In genomic region chr17:19331553-19332245, GRCh38 we compare ENCODE assay signal across 1 cellular context.
TF ChIP-seq lines count a peak whose summit lies in the region.

No MANE protein-coding gene starts in this region.

TF ChIP-seq in K562, 482 proteins besides CTCF, POLR2A, EP300 and RAD21 (continues in another document):
- TF ChIP-seq PRPF4 (IDR thresholded peaks at IDR 0.05; ENCODE audit: insufficient read depth, low read depth, low read length, poor library complexity, severe bottlenecking) (no peak), PHB2 (IDR thresholded peaks at IDR 0.05; ENCODE audit: low read depth) (no peak), GTF2E2 (tag; IDR thresholded peaks at IDR 0.05) (no peak), TCF7 (IDR thresholded peaks at IDR 0.05; ENCODE audit: borderline replicate concordance) (no peak), HBP1 (CRISPR knock-in tag; IDR thresholded peaks at IDR 0.05) (no peak), NFATC3 (IDR thresholded peaks at IDR 0.05) (no peak), ILK (tag; IDR thresholded peaks at IDR 0.05; ENCODE audit: borderline replicate concordance, low read depth) (no peak), MEIS2 (IDR thresholded peaks at IDR 0.05; ENCODE audit: partially characterized antibody) (peak; percentile 34), SP2 (IDR thresholded peaks at IDR 0.05; ENCODE audit: extremely low read depth, low read depth, low read length, poor library complexity, severe bottlenecking) (no peak), SREBF1 (IDR thresholded peaks at IDR 0.05; ENCODE audit: borderline replicate concordance, low read depth, low read length) (no peak), PKNOX1 (IDR thresholded peaks at IDR 0.05) (peak; percentile 34; the same call in 1 of the 2 replicates), THRAP3 (IDR thresholded peaks at IDR 0.05; ENCODE audit: borderline replicate concordance) (no peak), NFXL1 (CRISPR knock-in tag; IDR thresholded peaks at IDR 0.05) (no peak), RFX1 (IDR thresholded peaks at IDR 0.05) (no peak), ZNF395 (CRISPR knock-in tag; IDR thresholded peaks at IDR 0.05) (no peak), E2F1 (CRISPR knock-in tag; IDR thresholded peaks at IDR 0.05) (no peak), MIER1 (IDR thresholded peaks at IDR 0.05; ENCODE audit: low read depth) (no peak), ETV5 (CRISPR knock-in tag; IDR thresholded peaks at IDR 0.05; ENCODE audit: low read depth) (no peak), SRSF9 (IDR thresholded peaks at IDR 0.05; ENCODE audit: borderline replicate concordance, low read depth, low read length) (no peak), COPS2 (conservative IDR thresholded peaks at IDR 0.05) (no peak), SMARCB1 (IDR thresholded peaks at IDR 0.05; ENCODE audit: insufficient read length, low read depth) (no peak), PBX2 (CRISPR knock-in tag; IDR thresholded peaks at IDR 0.05; ENCODE audit: low read depth) (no peak), PBX2 (tag; conservative IDR thresholded peaks at IDR 0.05; ENCODE audit: low read depth) (0 out of 2 replicates have a peak, but pooled peaks have one; percentile 27), HNRNPL (IDR thresholded peaks at IDR 0.05; ENCODE audit: low read depth, low read length) (no peak), SNAPC5 (CRISPR knock-in tag; IDR thresholded peaks at IDR 0.05) (no peak), ELF1 (tag; IDR thresholded peaks at IDR 0.05) (no peak), XRCC4 (IDR thresholded peaks at IDR 0.05; ENCODE audit: extremely low read depth, insufficient read depth, insufficient read length) (no peak), YY1 (IDR thresholded peaks at IDR 0.05; ENCODE audit: borderline replicate concordance in 1 of 3, control insufficient read depth in 1 of 3, extremely low read depth in 1 of 3, insufficient read depth in 3 of 3, insufficient read length in 1 of 3, insufficient replicate concordance in 2 of 3, low read depth in 1 of 3, low read length in 2 of 3) (peak in 1 of 3 experiments; percentile 25), SMAD3 (CRISPR knock-in tag; conservative IDR thresholded peaks at IDR 0.05) (no peak)
- TF ChIP-seq, protein P1, sequence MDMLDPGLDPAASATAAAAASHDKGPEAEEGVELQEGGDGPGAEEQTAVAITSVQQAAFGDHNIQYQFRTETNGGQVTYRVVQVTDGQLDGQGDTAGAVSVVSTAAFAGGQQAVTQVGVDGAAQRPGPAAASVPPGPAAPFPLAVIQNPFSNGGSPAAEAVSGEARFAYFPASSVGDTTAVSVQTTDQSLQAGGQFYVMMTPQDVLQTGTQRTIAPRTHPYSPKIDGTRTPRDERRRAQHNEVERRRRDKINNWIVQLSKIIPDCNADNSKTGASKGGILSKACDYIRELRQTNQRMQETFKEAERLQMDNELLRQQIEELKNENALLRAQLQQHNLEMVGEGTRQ (CRISPR knock-in tag; IDR thresholded peaks at IDR 0.05) = peak; percentile 82
- TF ChIP-seq, protein P2, sequence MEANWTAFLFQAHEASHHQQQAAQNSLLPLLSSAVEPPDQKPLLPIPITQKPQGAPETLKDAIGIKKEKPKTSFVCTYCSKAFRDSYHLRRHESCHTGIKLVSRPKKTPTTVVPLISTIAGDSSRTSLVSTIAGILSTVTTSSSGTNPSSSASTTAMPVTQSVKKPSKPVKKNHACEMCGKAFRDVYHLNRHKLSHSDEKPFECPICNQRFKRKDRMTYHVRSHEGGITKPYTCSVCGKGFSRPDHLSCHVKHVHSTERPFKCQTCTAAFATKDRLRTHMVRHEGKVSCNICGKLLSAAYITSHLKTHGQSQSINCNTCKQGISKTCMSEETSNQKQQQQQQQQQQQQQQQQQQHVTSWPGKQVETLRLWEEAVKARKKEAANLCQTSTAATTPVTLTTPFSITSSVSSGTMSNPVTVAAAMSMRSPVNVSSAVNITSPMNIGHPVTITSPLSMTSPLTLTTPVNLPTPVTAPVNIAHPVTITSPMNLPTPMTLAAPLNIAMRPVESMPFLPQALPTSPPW (CRISPR knock-in tag; IDR thresholded peaks at IDR 0.05) = no peak
- TF ChIP-seq, protein P3, sequence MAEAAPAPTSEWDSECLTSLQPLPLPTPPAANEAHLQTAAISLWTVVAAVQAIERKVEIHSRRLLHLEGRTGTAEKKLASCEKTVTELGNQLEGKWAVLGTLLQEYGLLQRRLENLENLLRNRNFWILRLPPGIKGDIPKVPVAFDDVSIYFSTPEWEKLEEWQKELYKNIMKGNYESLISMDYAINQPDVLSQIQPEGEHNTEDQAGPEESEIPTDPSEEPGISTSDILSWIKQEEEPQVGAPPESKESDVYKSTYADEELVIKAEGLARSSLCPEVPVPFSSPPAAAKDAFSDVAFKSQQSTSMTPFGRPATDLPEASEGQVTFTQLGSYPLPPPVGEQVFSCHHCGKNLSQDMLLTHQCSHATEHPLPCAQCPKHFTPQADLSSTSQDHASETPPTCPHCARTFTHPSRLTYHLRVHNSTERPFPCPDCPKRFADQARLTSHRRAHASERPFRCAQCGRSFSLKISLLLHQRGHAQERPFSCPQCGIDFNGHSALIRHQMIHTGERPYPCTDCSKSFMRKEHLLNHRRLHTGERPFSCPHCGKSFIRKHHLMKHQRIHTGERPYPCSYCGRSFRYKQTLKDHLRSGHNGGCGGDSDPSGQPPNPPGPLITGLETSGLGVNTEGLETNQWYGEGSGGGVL (CRISPR knock-in tag; IDR thresholded peaks at IDR 0.05) = no peak
- TF ChIP-seq, protein P4, sequence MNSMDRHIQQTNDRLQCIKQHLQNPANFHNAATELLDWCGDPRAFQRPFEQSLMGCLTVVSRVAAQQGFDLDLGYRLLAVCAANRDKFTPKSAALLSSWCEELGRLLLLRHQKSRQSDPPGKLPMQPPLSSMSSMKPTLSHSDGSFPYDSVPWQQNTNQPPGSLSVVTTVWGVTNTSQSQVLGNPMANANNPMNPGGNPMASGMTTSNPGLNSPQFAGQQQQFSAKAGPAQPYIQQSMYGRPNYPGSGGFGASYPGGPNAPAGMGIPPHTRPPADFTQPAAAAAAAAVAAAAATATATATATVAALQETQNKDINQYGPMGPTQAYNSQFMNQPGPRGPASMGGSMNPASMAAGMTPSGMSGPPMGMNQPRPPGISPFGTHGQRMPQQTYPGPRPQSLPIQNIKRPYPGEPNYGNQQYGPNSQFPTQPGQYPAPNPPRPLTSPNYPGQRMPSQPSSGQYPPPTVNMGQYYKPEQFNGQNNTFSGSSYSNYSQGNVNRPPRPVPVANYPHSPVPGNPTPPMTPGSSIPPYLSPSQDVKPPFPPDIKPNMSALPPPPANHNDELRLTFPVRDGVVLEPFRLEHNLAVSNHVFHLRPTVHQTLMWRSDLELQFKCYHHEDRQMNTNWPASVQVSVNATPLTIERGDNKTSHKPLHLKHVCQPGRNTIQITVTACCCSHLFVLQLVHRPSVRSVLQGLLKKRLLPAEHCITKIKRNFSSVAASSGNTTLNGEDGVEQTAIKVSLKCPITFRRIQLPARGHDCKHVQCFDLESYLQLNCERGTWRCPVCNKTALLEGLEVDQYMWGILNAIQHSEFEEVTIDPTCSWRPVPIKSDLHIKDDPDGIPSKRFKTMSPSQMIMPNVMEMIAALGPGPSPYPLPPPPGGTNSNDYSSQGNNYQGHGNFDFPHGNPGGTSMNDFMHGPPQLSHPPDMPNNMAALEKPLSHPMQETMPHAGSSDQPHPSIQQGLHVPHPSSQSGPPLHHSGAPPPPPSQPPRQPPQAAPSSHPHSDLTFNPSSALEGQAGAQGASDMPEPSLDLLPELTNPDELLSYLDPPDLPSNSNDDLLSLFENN (IDR thresholded peaks at IDR 0.05; ENCODE audit: low read depth in 2 of 2, low read length in 2 of 2) = no peak
- TF ChIP-seq, protein P5, sequence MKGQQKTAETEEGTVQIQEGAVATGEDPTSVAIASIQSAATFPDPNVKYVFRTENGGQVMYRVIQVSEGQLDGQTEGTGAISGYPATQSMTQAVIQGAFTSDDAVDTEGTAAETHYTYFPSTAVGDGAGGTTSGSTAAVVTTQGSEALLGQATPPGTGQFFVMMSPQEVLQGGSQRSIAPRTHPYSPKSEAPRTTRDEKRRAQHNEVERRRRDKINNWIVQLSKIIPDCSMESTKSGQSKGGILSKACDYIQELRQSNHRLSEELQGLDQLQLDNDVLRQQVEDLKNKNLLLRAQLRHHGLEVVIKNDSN (CRISPR knock-in tag; IDR thresholded peaks at IDR 0.05) = peak; percentile 87
- TF ChIP-seq, protein P6, sequence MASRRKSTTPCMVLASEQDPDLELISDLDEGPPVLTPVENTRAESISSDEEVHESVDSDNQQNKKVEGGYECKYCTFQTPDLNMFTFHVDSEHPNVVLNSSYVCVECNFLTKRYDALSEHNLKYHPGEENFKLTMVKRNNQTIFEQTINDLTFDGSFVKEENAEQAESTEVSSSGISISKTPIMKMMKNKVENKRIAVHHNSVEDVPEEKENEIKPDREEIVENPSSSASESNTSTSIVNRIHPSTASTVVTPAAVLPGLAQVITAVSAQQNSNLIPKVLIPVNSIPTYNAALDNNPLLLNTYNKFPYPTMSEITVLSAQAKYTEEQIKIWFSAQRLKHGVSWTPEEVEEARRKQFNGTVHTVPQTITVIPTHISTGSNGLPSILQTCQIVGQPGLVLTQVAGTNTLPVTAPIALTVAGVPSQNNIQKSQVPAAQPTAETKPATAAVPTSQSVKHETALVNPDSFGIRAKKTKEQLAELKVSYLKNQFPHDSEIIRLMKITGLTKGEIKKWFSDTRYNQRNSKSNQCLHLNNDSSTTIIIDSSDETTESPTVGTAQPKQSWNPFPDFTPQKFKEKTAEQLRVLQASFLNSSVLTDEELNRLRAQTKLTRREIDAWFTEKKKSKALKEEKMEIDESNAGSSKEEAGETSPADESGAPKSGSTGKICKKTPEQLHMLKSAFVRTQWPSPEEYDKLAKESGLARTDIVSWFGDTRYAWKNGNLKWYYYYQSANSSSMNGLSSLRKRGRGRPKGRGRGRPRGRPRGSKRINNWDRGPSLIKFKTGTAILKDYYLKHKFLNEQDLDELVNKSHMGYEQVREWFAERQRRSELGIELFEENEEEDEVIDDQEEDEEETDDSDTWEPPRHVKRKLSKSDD (conservative IDR thresholded peaks at IDR 0.05; ENCODE audit: low read length) = no peak
- TF ChIP-seq, protein P7, sequence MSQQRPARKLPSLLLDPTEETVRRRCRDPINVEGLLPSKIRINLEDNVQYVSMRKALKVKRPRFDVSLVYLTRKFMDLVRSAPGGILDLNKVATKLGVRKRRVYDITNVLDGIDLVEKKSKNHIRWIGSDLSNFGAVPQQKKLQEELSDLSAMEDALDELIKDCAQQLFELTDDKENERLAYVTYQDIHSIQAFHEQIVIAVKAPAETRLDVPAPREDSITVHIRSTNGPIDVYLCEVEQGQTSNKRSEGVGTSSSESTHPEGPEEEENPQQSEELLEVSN (IDR thresholded peaks at IDR 0.05; ENCODE audit: borderline replicate concordance in 1 of 2, extremely low read depth in 1 of 2, insufficient read depth in 1 of 2, insufficient read length in 1 of 2, low read depth in 1 of 2, low read length in 1 of 2, poor library complexity in 1 of 2, severe bottlenecking in 1 of 2) = no peak
